Comparison of ENCODE assay signal across 17 cellular contexts in genomic region chr7:3078458-3078857, GRCh38. TPM values are rescaled to one million over a fixed set of nuclear protein-coding genes. Genes with fewer than 3 reads are reported as not detected.
"Had no signal": no experiment of that assay in that cellular context is flagged by ENCODE, and none has a peak within 500 bp of the region (broad histone marks: within the 10 kb centered on the region; RNA-seq: fewer than 3 reads in every experiment).

No MANE protein-coding gene starts in this region.

- H3K27ac ChIP-seq: breast epithelium, neutrophil, right atrium auricular region, skin epidermis, tibial nerve had no signal

- H3K27me3 Mint-ChIP-seq: activated CD4-positive, alpha-beta T cell treated with anti-CD3 and anti-CD28 coated beads, Interleukin-2, amount 10 ng/mL, durations not matched to agents 7 days and 5 days; effector memory CD8-positive, alpha-beta T cell had no signal

- DNase-seq: activated CD4-positive, alpha-beta T cell treated with anti-CD3 and anti-CD28 coated beads, Interleukin-2, amount 10 ng/mL, durations not matched to agents 7 days and 5 days; activated naive CD4-positive, alpha-beta T cell; aorta; dermis blood vessel endothelial cell; effector memory CD8-positive, alpha-beta T cell; left colon; posterior cingulate gyrus; stimulated activated CD4-positive, alpha-beta T cell treated with anti-CD3 and anti-CD28 coated beads, Interleukin-15, amount 100 ng/mL, for 24 hours; stimulated activated CD4-positive, alpha-beta T cell treated with anti-CD3 and anti-CD28 coated beads, Interleukin-4, amount 100 ng/mL, for 1 hour; stimulated activated naive CD4-positive, alpha-beta T cell treated with Interleukin-2 at 50 U/mL for 16 hours; substantia nigra had no signal

- H3K4me3 Mint-ChIP-seq: activated CD4-positive, alpha-beta T cell treated with anti-CD3 and anti-CD28 coated beads, Interleukin-2, amount 10 ng/mL, durations not matched to agents 7 days and 5 days; effector memory CD8-positive, alpha-beta T cell had no signal

- H3K27ac Mint-ChIP-seq: activated CD4-positive, alpha-beta T cell treated with anti-CD3 and anti-CD28 coated beads, Interleukin-2, amount 10 ng/mL, durations not matched to agents 7 days and 5 days had no signal

- H3K9me3 Mint-ChIP-seq: effector memory CD8-positive, alpha-beta T cell had no signal

- H3K4me1 ChIP-seq: breast epithelium, right atrium auricular region, tibial nerve had no signal

- H3K27me3 ChIP-seq: breast epithelium, neutrophil, right atrium auricular region, tibial nerve had no signal

- H3K4me3 ChIP-seq: breast epithelium, right atrium auricular region, skin epidermis, tibial nerve had no signal

- H3K4me1 Mint-ChIP-seq: activated CD4-positive, alpha-beta T cell treated with anti-CD3 and anti-CD28 coated beads, Interleukin-2, amount 10 ng/mL, durations not matched to agents 7 days and 5 days had no signal

- H3K9me3 ChIP-seq: neutrophil had no signal

- ATAC-seq: effector memory CD8-positive, alpha-beta T cell; left colon had no signal

- H3K36me3 ChIP-seq: breast epithelium, neutrophil, right atrium auricular region, tibial nerve had no signal

RNA-seq across cellular contexts. Expression of gene CARD11, which starts 34.8 kb away (rescaled TPM):
- total RNA-seq: fibroblast of lung had no signal
